16 cellular contexts compared by ENCODE assay signal in the genomic region with DNA sequence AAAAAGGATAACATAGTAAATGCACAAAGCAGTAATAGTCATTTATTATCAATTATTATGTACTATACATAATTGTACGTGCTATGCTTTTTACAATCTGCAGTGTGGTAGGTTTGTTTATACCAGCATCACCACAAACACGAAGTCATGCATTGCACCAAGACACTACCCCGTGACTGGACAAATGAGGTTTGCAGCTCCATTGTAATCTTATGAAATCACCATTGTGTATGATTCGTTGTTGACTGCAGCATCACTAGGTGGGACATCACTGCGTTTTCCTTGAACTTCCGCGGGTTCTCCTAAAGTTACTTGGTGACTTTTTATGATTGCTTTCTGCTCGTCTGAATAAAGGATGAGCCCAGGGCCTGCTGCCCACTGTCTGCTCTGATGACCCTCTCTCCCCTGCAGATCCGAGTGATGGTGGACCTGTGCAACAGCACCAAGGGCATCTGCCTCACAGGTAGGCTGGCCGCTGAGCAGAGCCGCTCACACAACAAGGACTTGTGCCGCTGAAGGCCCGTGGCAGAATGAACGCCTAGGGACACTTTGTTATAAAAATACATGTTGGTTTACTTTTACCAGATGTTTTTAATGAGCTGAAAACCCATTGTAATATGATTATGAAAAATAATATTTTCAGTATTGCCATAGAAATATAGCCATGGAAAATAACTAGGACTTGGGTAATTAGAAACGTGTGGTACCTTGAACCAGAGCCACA. TPM values are rescaled to one million over a fixed set of nuclear protein-coding genes. Genes with fewer than 3 reads are reported as not detected.
DNase-seq lines count a peak whose midpoint lies in the region; ATAC-seq and TF ChIP-seq lines count a peak whose summit lies in the region.
"Had no signal": no experiment of that assay in that cellular context is flagged by ENCODE, and none has a peak within 500 bp of the region (broad histone marks: within the 10 kb centered on the region; RNA-seq: fewer than 3 reads in every experiment).

No MANE protein-coding gene starts in this region.

- no peaks in the 10 kb centered on the region for H4K20me1 ChIP-seq in mammary epithelial cell (ENCODE audit: insufficient read depth, low read length)

- dilution Hi-C loops in mammary epithelial cell (cut with HindIII; ENCODE audit: low sequenced_read_pairs), result no loop called here

- peaks cover 7% of the 10 kb centered on the region for H3K4me1 ChIP-seq in mammary epithelial cell (ENCODE audit: insufficient read depth, low read length)
- H3K4me1 ChIP-seq: pancreas had no signal

- no peaks in the 10 kb centered on the region for H3K79me2 ChIP-seq in mammary epithelial cell (ENCODE audit: insufficient read depth, low read length)

- H3K36me3 Mint-ChIP-seq in natural killer cell treated with Interleukin-12 subunit alpha and Interleukin-12 subunit beta and Interleukin-15 and Interleukin-18, amount 100 ng/mL, for 72 hours, result no peaks in the 10 kb centered on the region

- H3K27me3 Mint-ChIP-seq in natural killer cell treated with Interleukin-12 subunit alpha and Interleukin-12 subunit beta and Interleukin-15 and Interleukin-18, amount 100 ng/mL, for 72 hours, result peaks cover 8 to 10% of the 10 kb centered on the region in 2 donors

- no peak overlapping the region for H2AFZ ChIP-seq in mammary epithelial cell (ENCODE audit: low read depth, low read length)

- no peak overlapping the region for H3K9ac ChIP-seq in mammary epithelial cell (ENCODE audit: insufficient read depth, low read length)

- H3K27ac Mint-ChIP-seq in natural killer cell treated with Interleukin-12 subunit alpha and Interleukin-12 subunit beta and Interleukin-15 and Interleukin-18, amount 100 ng/mL, for 72 hours, result no peak overlapping the region

- 89% methylated on average over 15 of the region's 15 CpGs for WGBS in mammary epithelial cell (ENCODE audit: low coverage, missing lambda C conversion rate)

- no peak overlapping the region for H3K4me2 ChIP-seq in mammary epithelial cell (ENCODE audit: insufficient read depth, low read depth, low read length)

- H3K9me3 Mint-ChIP-seq in natural killer cell treated with Interleukin-12 subunit alpha and Interleukin-12 subunit beta and Interleukin-15 and Interleukin-18, amount 100 ng/mL, for 72 hours, result no peaks in the 10 kb centered on the region

- ATAC-seq in HG03439 (IDR thresholded peaks at IDR 0.05; ENCODE audit: unreplicated experiment) (no peak), omental fat pad (ENCODE audit: low FRiP score) (no peak)
- no peak for ATAC-seq in natural killer cell treated with Interleukin-12 subunit alpha and Interleukin-12 subunit beta and Interleukin-15 and Interleukin-18, amount 100 ng/mL, for 72 hours
- ATAC-seq: heart left ventricle, pancreas had no signal

- no peaks in the 10 kb centered on the region for H3K9me3 ChIP-seq in mammary epithelial cell (replicated peaks; ENCODE audit: insufficient read depth, low read length)
- H3K9me3 ChIP-seq: heart left ventricle, pancreas had no signal

- no peak for TF ChIP-seq CTCF in HFF-Myc (IDR thresholded peaks at IDR 0.05; ENCODE audit: low read depth, low read length, missing control alignments)
- no peak for TF ChIP-seq CTCF in mammary epithelial cell (conservative IDR thresholded peaks at IDR 0.05 in 1 of 2, IDR thresholded peaks at IDR 0.05 in 1 of 2; ENCODE audit: extremely low read depth in 1 of 2, insufficient read depth in 1 of 2, low read depth in 1 of 2, low read length in 2 of 2)
- no peak for TF ChIP-seq CTCF in omental fat pad (IDR thresholded peaks at IDR 0.05)

- intact Hi-C loops in mammary epithelial cell (cut with micrococcal nuclease), result no loop called here

- H3K4me1 Mint-ChIP-seq in natural killer cell treated with Interleukin-12 subunit alpha and Interleukin-12 subunit beta and Interleukin-15 and Interleukin-18, amount 100 ng/mL, for 72 hours (ENCODE audit: low read depth in 2 of 2), result no peaks in the 10 kb centered on the region

- no peaks in the 10 kb centered on the region for H3K27me3 ChIP-seq in mammary epithelial cell (ENCODE audit: insufficient read depth, low read length)
- H3K27me3 ChIP-seq: heart left ventricle, pancreas had no signal

- H3K4me3 Mint-ChIP-seq in natural killer cell treated with Interleukin-12 subunit alpha and Interleukin-12 subunit beta and Interleukin-15 and Interleukin-18, amount 100 ng/mL, for 72 hours, result no peak overlapping the region

- DNase-seq in HFF-Myc (ENCODE audit: extremely low read depth, low read depth) (peak; percentile 42), mammary epithelial cell (peak; percentile 2), inferior parietal cortex (ENCODE audit: extremely low spot score) (peak; percentile 53), omental fat pad (ENCODE audit: low spot score) (no peak)
- DNase-seq in natural killer cell treated with Interleukin-12 subunit alpha and Interleukin-12 subunit beta and Interleukin-15 and Interleukin-18, amount 100 ng/mL, for 72 hours (ENCODE audit: low spot score), result no peak
- DNase-seq: activated naive CD4-positive, alpha-beta T cell; heart left ventricle; kidney; NCI-H1694 treated with DMSO at 0.1 percent for 48 hours; NCI-H748 treated with DMSO at 0.1 percent for 48 hours; pancreas; T-helper 1 cell had no signal

- H3K27ac ChIP-seq in mammary epithelial cell (ENCODE audit: insufficient read depth, low read depth, low read length) (no peak overlapping the region), temporal lobe (ENCODE audit: low read depth, low read length) (peak overlapping the region; percentile 83)
- H3K27ac ChIP-seq: heart left ventricle, pancreas, RWPE1 had no signal

- H3K36me3 ChIP-seq in mammary epithelial cell (ENCODE audit: insufficient read depth, low read length), result no peaks in the 10 kb centered on the region
- H3K36me3 ChIP-seq: heart left ventricle, pancreas had no signal

- BruUV-seq in mammary epithelial cell (replicated peaks; lab: Mats Ljungman, UMichigan), result no TSS peak

- in situ Hi-C loops in mammary epithelial cell (cut with MboI; ENCODE audit: low sequenced_read_pairs in 2 of 2), result no loop called here

- H3K4me3 ChIP-seq in HFF-Myc (replicated peaks; ENCODE audit: low read depth, low read length), result no peak overlapping the region
- H3K4me3 ChIP-seq in mammary epithelial cell (replicated peaks in 1 of 3; ENCODE audit: insufficient read depth in 1 of 3, low read depth in 2 of 3, low read length in 3 of 3), result no peak overlapping the region
- H3K4me3 ChIP-seq: heart left ventricle, pancreas had no signal

- CTCF ChIA-PET in mammary epithelial cell (lab: Charles Lee; ENCODE audit: low non-redundant PET), result no interaction called here

RNA-seq across cellular contexts. Expression of a gene that starts 35.7 kb away (rescaled TPM):
- total RNA-seq in mammary epithelial cell, result under 1 TPM in 1 of 2 donors, not detected in 1; 0.33 TPM
- polyA plus RNA-seq in mammary epithelial cell, result not detected
- not detected for polyA minus RNA-seq in mammary epithelial cell
- total RNA-seq in temporal lobe, result 2.7 TPM
- total RNA-seq in natural killer cell treated with Interleukin-12 subunit alpha and Interleukin-12 subunit beta and Interleukin-15 and Interleukin-18, amount 100 ng/mL, for 72 hours, result not detected
- total RNA-seq in omental fat pad, result 10 to 100 TPM; 25.1 to 51.7 (median 30.7) TPM

RNA-seq across cellular contexts. Expression of a gene that starts 38.8 kb away (rescaled TPM):
- total RNA-seq in mammary epithelial cell (under 1 TPM in 1 of 2 donors, not detected in 1; 0.17 TPM), temporal lobe (0.25 TPM), omental fat pad (10 to 100 TPM in 1 of 4 donors, 1 to 10 TPM in 2, not detected in 1; 1.5 to 16.2 (median 6.8) TPM)
- polyA plus RNA-seq in mammary epithelial cell, result 0.09 TPM
- polyA minus RNA-seq in mammary epithelial cell, result not detected
- not detected for total RNA-seq in natural killer cell treated with Interleukin-12 subunit alpha and Interleukin-12 subunit beta and Interleukin-15 and Interleukin-18, amount 100 ng/mL, for 72 hours
- total RNA-seq: HT-29 had no signal

Comparison
In these comparisons a context has a peak if more than half of its experiments do, and no peak if none do; other contexts are left out.
1. DNase-seq: peak in HFF-Myc (single experiment), mammary epithelial cell (single experiment) and inferior parietal cortex (single experiment); none in natural killer cell treated with Interleukin-12 subunit alpha and Interleukin-12 subunit beta and Interleukin-15 and Interleukin-18, amount 100 ng/mL, for 72 hours (single experiment) and omental fat pad (single experiment).